8 cellular contexts compared by ENCODE assay signal in the genomic region with DNA sequence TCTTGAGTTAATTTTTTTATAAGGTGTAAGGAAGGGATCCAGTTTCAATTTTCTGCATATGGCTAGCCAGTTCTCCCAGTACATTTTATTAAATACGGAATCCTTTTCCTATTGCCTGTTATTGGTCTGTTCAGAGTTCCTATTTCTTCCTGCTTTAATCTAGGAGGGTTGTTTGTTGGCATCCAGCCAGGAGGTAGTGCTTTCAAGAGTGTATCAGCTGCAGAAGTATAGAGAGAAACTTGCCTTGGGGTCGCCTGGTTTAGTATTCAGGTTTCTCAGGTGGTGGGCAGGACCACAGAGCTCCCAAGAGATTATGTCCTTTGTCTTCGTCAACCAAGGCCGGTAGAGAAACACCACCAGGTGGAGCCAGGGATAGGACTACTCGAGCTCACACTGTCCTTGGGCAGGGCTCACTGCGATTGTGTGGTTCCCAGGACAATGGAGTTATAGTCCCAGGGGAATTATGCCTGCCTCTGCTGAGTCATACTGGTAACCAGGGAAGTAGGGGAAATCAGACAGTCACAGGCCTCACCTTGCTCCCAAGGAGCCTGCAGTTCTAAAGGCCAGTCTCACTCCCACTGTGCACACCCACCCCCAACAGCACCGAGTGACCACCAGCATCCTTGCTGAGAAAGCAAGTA.
DNase-seq lines count a peak whose midpoint lies in the region; ATAC-seq, FAIRE-seq and TF ChIP-seq lines count a peak whose summit lies in the region.

No MANE protein-coding gene starts in this region.

- no peaks in the 10 kb centered on the region for H3K4me1 Mint-ChIP-seq in progenitor cell of endocrine pancreas (ENCODE audit: low read depth)

- CTCF ChIA-PET in K562 (lab: Yijun Ruan, JAX; ENCODE audit: low intra/inter-chr PET ratio), result no interaction called here

- no peaks in the 10 kb centered on the region for H4K20me1 ChIP-seq in K562 (replicated peaks; ENCODE audit: control insufficient read depth, insufficient read depth, low read length)

- peak; percentile 91 for FAIRE-seq in K562 (lab: Jason Lieb, UNC)

- no peaks in the 10 kb centered on the region for H3K36me3 ChIP-seq in K562 (ENCODE audit: control insufficient read depth, insufficient read depth, low read length)

- H3K36me3 Mint-ChIP-seq in progenitor cell of endocrine pancreas (ENCODE audit: insufficient read depth), result no peaks in the 10 kb centered on the region

- WGBS in K562 (ENCODE audit: insufficient coverage, low coverage, missing lambda C conversion rate), result 28% methylated on average over 7 of the region's 7 CpGs

- no peak for TF ChIP-seq EP300 in K562 (IDR thresholded peaks at IDR 0.05; ENCODE audit: low read length)

- H3K9me1 ChIP-seq in K562 (ENCODE audit: control insufficient read depth, insufficient read depth, low read length), result no peaks in the 10 kb centered on the region

- H3K9me3 ChIP-seq in K562 (replicated peaks; ENCODE audit: control insufficient read depth, insufficient read depth, low read depth, low read length), result no peaks in the 10 kb centered on the region

- in situ Hi-C loops in K562 (cut with MboI), result no loop called here

- intact Hi-C loops in K562 (cut with micrococcal nuclease), result loop anchor here (1.0 to 5.0 kb wide), 3 partner anchors 56 to 274 kb away; no protein-coding TSS in a partner anchor

- no peak overlapping the region; the same call in 1 of the 2 replicates for H3K4me2 ChIP-seq in K562 (ENCODE audit: insufficient read depth, low read length)

- no peak overlapping the region for H3K9ac ChIP-seq in K562 (ENCODE audit: insufficient read depth in 1 of 2, low read depth in 2 of 2, low read length in 2 of 2)

- TF ChIP-seq RAD21 in K562 (CRISPR knock-in tag; conservative IDR thresholded peaks at IDR 0.05 in 1 of 2, IDR thresholded peaks at IDR 0.05 in 1 of 2), result peak; percentile 40 to 70

- H3K27ac ChIP-seq in C4-2B (no peak overlapping the region), K562 (ENCODE audit: extremely low read depth, low read depth, low read length) (no peak overlapping the region)

- peak overlapping the region; percentile 60 for H2AFZ ChIP-seq in K562 (ENCODE audit: low read depth, low read length)

- H3K4me3 Mint-ChIP-seq in progenitor cell of endocrine pancreas (ENCODE audit: low read depth), result no peak overlapping the region

- H3K27me3 ChIP-seq in K562 (ENCODE audit: control insufficient read depth in 2 of 2, insufficient read depth in 2 of 2, low read length in 2 of 2), result no peaks in the 10 kb centered on the region

- peaks cover 27 to 30% of the 10 kb centered on the region in 2 experiments; a peak in 4 of 5 replicates for H3K4me1 ChIP-seq in K562 (replicated peaks in 1 of 2; ENCODE audit: control insufficient read depth in 2 of 2, insufficient read depth in 2 of 2, low read length in 2 of 2)

- no peak for TF ChIP-seq POLR2A in K562 (conservative IDR thresholded peaks at IDR 0.05)

- DNase-seq in HPDE6-E6E7 (ENCODE audit: extremely low spot score) (peak; percentile 54), K562 (ENCODE audit: extremely low read depth in 1 of 4, low spot score in 3 of 4) (peak; percentile 24 to 68 (median 44)), progenitor cell of endocrine pancreas (ENCODE audit: low spot score, unreplicated experiment) (no peak), AML-193 (lab: John Stamatoyannopoulos, UW) (no peak)
- DNase-seq in stimulated activated CD4-positive, alpha-beta T cell treated with anti-CD3 and anti-CD28 coated beads, Interleukin-4, amount 100 ng/mL, for 24 hours, result no peak

- POLR2A ChIA-PET in K562 (lab: Yijun Ruan, JAX), result interaction anchor here (0.9 kb wide), 1 partner anchor 23 kb away, joined by 3 read pairs; no protein-coding TSS in a partner anchor

- no peaks in the 10 kb centered on the region for H3K79me2 ChIP-seq in K562 (ENCODE audit: control insufficient read depth, insufficient read depth, low read length)

- peaks cover 21% of the 10 kb centered on the region for H3K9me3 Mint-ChIP-seq in progenitor cell of endocrine pancreas (ENCODE audit: low read depth)

- ATAC-seq in GM19043 (IDR thresholded peaks at IDR 0.05; ENCODE audit: low read depth, unreplicated experiment) (peak; percentile 76), K562 (peak; percentile 83), HG03439 (IDR thresholded peaks at IDR 0.05; ENCODE audit: unreplicated experiment) (no peak)

- H3K27me3 Mint-ChIP-seq in progenitor cell of endocrine pancreas, result no peaks in the 10 kb centered on the region

- H3K4me3 ChIP-seq in K562, result no peak overlapping the region

- peak; percentile 22 for TF ChIP-seq CTCF in C4-2B (conservative IDR thresholded peaks at IDR 0.05)
- TF ChIP-seq CTCF in K562 (IDR thresholded peaks at IDR 0.05 in 2 of 3, conservative IDR thresholded peaks at IDR 0.05 in 1 of 3; ENCODE audit: insufficient read depth in 2 of 3, low read depth in 1 of 3, low read length in 3 of 3), result peak; percentile 45 to 57 (median 54); a peak in 5 of 6 replicates
- no peak for TF ChIP-seq CTCF in progenitor cell of endocrine pancreas (IDR thresholded peaks at IDR 0.05; ENCODE audit: unreplicated experiment)

- no peak overlapping the region for H3K27ac Mint-ChIP-seq in progenitor cell of endocrine pancreas

- no TSS peak for BruUV-seq in K562 (replicated peaks; lab: Mats Ljungman, UMichigan)

TF ChIP-seq in K562, 482 proteins besides CTCF, POLR2A, EP300 and RAD21 (continues in another document):
- TF ChIP-seq L3MBTL2 (IDR thresholded peaks at IDR 0.05) (no peak), SREBF1 (IDR thresholded peaks at IDR 0.05; ENCODE audit: borderline replicate concordance, low read depth, low read length) (no peak), ZNF197 (CRISPR knock-in tag; IDR thresholded peaks at IDR 0.05; ENCODE audit: low read depth) (no peak), MAFG (tag; conservative IDR thresholded peaks at IDR 0.05) (peak; percentile 36), ZNF174 (CRISPR knock-in tag; IDR thresholded peaks at IDR 0.05) (no peak), RBM25 (IDR thresholded peaks at IDR 0.05; ENCODE audit: low read depth, low read length, severe bottlenecking) (peak; percentile 49), SMAD2 (IDR thresholded peaks at IDR 0.05; ENCODE audit: low read depth, low read length) (no peak), NFE2 (IDR thresholded peaks at IDR 0.05; ENCODE audit: low read depth) (peak; percentile 61), USF2 (CRISPR knock-in tag; IDR thresholded peaks at IDR 0.05) (no peak), RFX1 (IDR thresholded peaks at IDR 0.05) (peak; percentile 26; the same call in 1 of the 2 replicates), SOX6 (IDR thresholded peaks at IDR 0.05) (peak; percentile 42; the same call in 1 of the 2 replicates), FOSL1 (tag; conservative IDR thresholded peaks at IDR 0.05) (0 out of 2 replicates have a peak, but pooled peaks have one; percentile 20), KAT2B (IDR thresholded peaks at IDR 0.05; ENCODE audit: low read depth, low read length) (no peak), DNMT1 (IDR thresholded peaks at IDR 0.05) (no peak), NCOA4 (IDR thresholded peaks at IDR 0.05; ENCODE audit: partially characterized antibody) (no peak), CBX3 (IDR thresholded peaks at IDR 0.05; ENCODE audit: borderline replicate concordance in 1 of 2, low read length in 2 of 2) (0 out of 3 replicates have a peak, but pooled peaks of 1 of the 2 experiments have one; percentile 26), TBL1XR1 (IDR thresholded peaks at IDR 0.05; ENCODE audit: low read length in 2 of 2) (no peak), BHLHE40 (IDR thresholded peaks at IDR 0.05; ENCODE audit: low read length) (no peak), ZNF444 (CRISPR knock-in tag; IDR thresholded peaks at IDR 0.05) (no peak), CTBP1 (IDR thresholded peaks at IDR 0.05; ENCODE audit: borderline replicate concordance) (peak; percentile 16; the same call in 1 of the 2 replicates), ZNF511 (CRISPR knock-in tag; IDR thresholded peaks at IDR 0.05) (no peak), NFIC (IDR thresholded peaks at IDR 0.05) (peak; percentile 93), NFIX (CRISPR knock-in tag; IDR thresholded peaks at IDR 0.05; ENCODE audit: low read depth) (peak; percentile 77), ZNF324 (CRISPR knock-in tag; IDR thresholded peaks at IDR 0.05) (no peak), BCOR (IDR thresholded peaks at IDR 0.05) (0 out of 2 replicates have a peak, but pooled peaks have one; percentile 16), ZNF75A (CRISPR knock-in tag; IDR thresholded peaks at IDR 0.05) (no peak), ELF4 (CRISPR knock-in tag; IDR thresholded peaks at IDR 0.05) (no peak), MYC (IDR thresholded peaks at IDR 0.05; ENCODE audit: low read depth, low read length) (no peak), MYC (CRISPR knock-in tag; IDR thresholded peaks at IDR 0.05; ENCODE audit: borderline replicate concordance, low read depth) (no peak), SMC3 (conservative IDR thresholded peaks at IDR 0.05; ENCODE audit: insufficient read depth, low read depth, low read length) (peak; percentile 37; the same call in 1 of the 2 replicates), ZNF436 (CRISPR knock-in tag; IDR thresholded peaks at IDR 0.05) (no peak)
- TF ChIP-seq, protein P1, sequence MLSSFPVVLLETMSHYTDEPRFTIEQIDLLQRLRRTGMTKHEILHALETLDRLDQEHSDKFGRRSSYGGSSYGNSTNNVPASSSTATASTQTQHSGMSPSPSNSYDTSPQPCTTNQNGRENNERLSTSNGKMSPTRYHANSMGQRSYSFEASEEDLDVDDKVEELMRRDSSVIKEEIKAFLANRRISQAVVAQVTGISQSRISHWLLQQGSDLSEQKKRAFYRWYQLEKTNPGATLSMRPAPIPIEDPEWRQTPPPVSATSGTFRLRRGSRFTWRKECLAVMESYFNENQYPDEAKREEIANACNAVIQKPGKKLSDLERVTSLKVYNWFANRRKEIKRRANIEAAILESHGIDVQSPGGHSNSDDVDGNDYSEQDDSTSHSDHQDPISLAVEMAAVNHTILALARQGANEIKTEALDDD (IDR thresholded peaks at IDR 0.05), result 0 out of 2 replicates have a peak, but pooled peaks have one; percentile 23

Comparison
In these comparisons a context has a peak if more than half of its experiments do, and no peak if none do; other contexts are left out.
1. DNase-seq: peak in HPDE6-E6E7 (single experiment) and K562 (4 of 4); none in stimulated activated CD4-positive, alpha-beta T cell treated with anti-CD3 and anti-CD28 coated beads, Interleukin-4, amount 100 ng/mL, for 24 hours (single experiment), progenitor cell of endocrine pancreas (single experiment) and AML-193 (0 of 2).